ENCODE assay signal across 1 cellular context in genomic region chr12:92224685-92225331, GRCh38.
TF ChIP-seq lines count a peak whose summit lies in the region.

No MANE protein-coding gene starts in this region.

TF ChIP-seq in SK-N-SH treated with all-trans-retinoic acid at 6 μM for 48 hours, 23 proteins besides CTCF, POLR2A, EP300 and RAD21 (continued from another document):
- TF ChIP-seq TSHZ2 (CRISPR knock-in tag; IDR thresholded peaks at IDR 0.05) = no peak
- no peak for TF ChIP-seq TOX (CRISPR knock-in tag; IDR thresholded peaks at IDR 0.05; ENCODE audit: borderline replicate concordance)
- no peak for TF ChIP-seq ZNF8 (CRISPR knock-in tag; IDR thresholded peaks at IDR 0.05)
- no peak for TF ChIP-seq GLIS3 (CRISPR knock-in tag; IDR thresholded peaks at IDR 0.05)
- TF ChIP-seq OSR1 (CRISPR knock-in tag; IDR thresholded peaks at IDR 0.05) = no peak
